In the genomic region with DNA sequence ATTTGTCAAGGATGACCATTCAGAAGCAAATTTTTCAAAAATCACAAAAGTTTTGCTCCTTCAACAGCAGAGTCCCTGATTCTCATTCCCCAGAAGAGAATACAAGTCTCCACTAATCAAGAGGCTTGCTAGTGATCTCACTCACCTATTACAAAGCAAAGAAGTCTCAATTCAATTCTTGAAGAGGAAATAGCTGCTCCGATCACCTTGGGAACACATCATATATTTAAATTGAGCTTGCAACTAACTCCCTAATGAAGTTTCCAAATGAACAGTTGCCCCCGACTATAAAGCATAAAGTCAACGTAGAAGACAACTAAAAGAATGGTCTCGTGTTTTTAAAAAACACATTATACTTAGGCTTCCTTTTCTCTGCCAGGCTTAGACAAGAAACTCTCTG, we compare ENCODE assay signal across 9 cellular contexts. TPM values are rescaled to one million over a fixed set of nuclear protein-coding genes. Genes with fewer than 3 reads are reported as not detected.
A peak's percentile ranks its signal among the peaks of the same experiment; 100 is the strongest.
DNase-seq lines count a peak whose midpoint lies in the region; ATAC-seq and TF ChIP-seq lines count a peak whose summit lies in the region.
"Had no signal": no experiment of that assay in that cellular context is flagged by ENCODE, and none has a peak within 500 bp of the region (broad histone marks: within the 10 kb centered on the region; RNA-seq: fewer than 3 reads in every experiment).

No MANE protein-coding gene starts in this region.

- H3K9me3 Mint-ChIP-seq in stimulated activated memory B cell treated with anti-CD40 and anti-IgM and Interleukin-4, amounts not matched to agents 10 μg/mL and 1 μg/mL and 100 μg/mL, for 72 hours = no peaks in the 10 kb centered on the region

- no peaks in the 10 kb centered on the region for H3K36me3 Mint-ChIP-seq in stimulated activated memory B cell treated with anti-CD40 and anti-IgM and Interleukin-4, amounts not matched to agents 10 μg/mL and 1 μg/mL and 100 μg/mL, for 72 hours

- H3K36me3 ChIP-seq in ES-I3 (ENCODE audit: insufficient read depth, low read length) = no peaks in the 10 kb centered on the region
- H3K36me3 ChIP-seq in Peyer's patch = no peaks in the 10 kb centered on the region

- peaks cover 55% of the 10 kb centered on the region for H3K27me3 Mint-ChIP-seq in stimulated activated memory B cell treated with anti-CD40 and anti-IgM and Interleukin-4, amounts not matched to agents 10 μg/mL and 1 μg/mL and 100 μg/mL, for 72 hours

- H3K4me1 ChIP-seq in ES-I3 (ENCODE audit: insufficient read depth, low read length) (peaks cover 15% of the 10 kb centered on the region; the same call in 1 of the 2 replicates), Peyer's patch (peaks cover 0 to 5% (median 0%) of the 10 kb centered on the region in 4 donors)

- DNase-seq in Peyer's patch (no peak), fibroblast of villous mesenchyme (ENCODE audit: low read depth) (no peak), pons (ENCODE audit: low spot score) (peak; percentile 62), OCI-M2 (lab: John Stamatoyannopoulos, UW; ENCODE audit: unreplicated experiment) (no peak), GM13976 (ENCODE audit: low spot score) (no peak)
- no peak for DNase-seq in stimulated activated naive CD4-positive, alpha-beta T cell treated with Interleukin-2 at 50 U/mL for 16 hours (lab: John Stamatoyannopoulos, UW)
- DNase-seq: NCI-H2227 treated with DMSO at 0.1 percent for 48 hours had no signal

- TF ChIP-seq CTCF in Peyer's patch (IDR thresholded peaks at IDR 0.05) (no peak), fibroblast of villous mesenchyme (IDR thresholded peaks at IDR 0.05; ENCODE audit: insufficient read depth, low read depth, low read length) (no peak), GM13976 (IDR thresholded peaks at IDR 0.05; ENCODE audit: borderline replicate concordance, control extremely low read depth, extremely low read depth, insufficient read depth, missing control alignments) (no peak)

- peaks cover 0 to 5% of the 10 kb centered on the region in 2 donors for H3K27me3 ChIP-seq in Peyer's patch

- peak overlapping the region; percentile 87; the same call in 1 of the 2 replicates for H3K9ac ChIP-seq in ES-I3 (ENCODE audit: low read depth, low read length)

- peak overlapping the region; percentile 2 to 76 (median 8) for H3K4me3 ChIP-seq in Peyer's patch
- peak overlapping the region; percentile 74 for H3K4me3 ChIP-seq in fibroblast of villous mesenchyme (ENCODE audit: low read depth, low read length)

- peak overlapping the region in 3 of 4 donors; percentile 4 to 94 (median 13) for H3K27ac ChIP-seq in Peyer's patch

- no peak for ATAC-seq in stimulated activated memory B cell treated with anti-CD40 and anti-IgM and Interleukin-4, amounts not matched to agents 10 μg/mL and 1 μg/mL and 100 μg/mL, for 72 hours

- H3K27ac Mint-ChIP-seq in stimulated activated memory B cell treated with anti-CD40 and anti-IgM and Interleukin-4, amounts not matched to agents 10 μg/mL and 1 μg/mL and 100 μg/mL, for 72 hours = no peak overlapping the region

- peaks cover 15% of the 10 kb centered on the region for H3K4me1 Mint-ChIP-seq in stimulated activated memory B cell treated with anti-CD40 and anti-IgM and Interleukin-4, amounts not matched to agents 10 μg/mL and 1 μg/mL and 100 μg/mL, for 72 hours

- H3K9me3 ChIP-seq in ES-I3 (ENCODE audit: control insufficient read depth, insufficient read depth, low read length) = no peaks in the 10 kb centered on the region
- H3K9me3 ChIP-seq in Peyer's patch = no peaks in the 10 kb centered on the region

- in situ Hi-C loops in GM13976 (cut with MboI; ENCODE audit: low sequenced_read_pairs, unreplicated experiment) = no loop called here

- no peak for TF ChIP-seq POLR2A in Peyer's patch (IDR thresholded peaks at IDR 0.05)

- H3K4me3 Mint-ChIP-seq in stimulated activated memory B cell treated with anti-CD40 and anti-IgM and Interleukin-4, amounts not matched to agents 10 μg/mL and 1 μg/mL and 100 μg/mL, for 72 hours = no peak overlapping the region

RNA-seq across cellular contexts. Expression of a gene that starts 1.6 kb away (rescaled TPM):
- total RNA-seq in Peyer's patch (10 to 100 TPM; 10.7 to 98.2 (median 19.9) TPM), fibroblast of villous mesenchyme (30.3 and 40.2 TPM in 2 replicates)
